9 cellular contexts compared by ENCODE assay signal in the genomic region with DNA sequence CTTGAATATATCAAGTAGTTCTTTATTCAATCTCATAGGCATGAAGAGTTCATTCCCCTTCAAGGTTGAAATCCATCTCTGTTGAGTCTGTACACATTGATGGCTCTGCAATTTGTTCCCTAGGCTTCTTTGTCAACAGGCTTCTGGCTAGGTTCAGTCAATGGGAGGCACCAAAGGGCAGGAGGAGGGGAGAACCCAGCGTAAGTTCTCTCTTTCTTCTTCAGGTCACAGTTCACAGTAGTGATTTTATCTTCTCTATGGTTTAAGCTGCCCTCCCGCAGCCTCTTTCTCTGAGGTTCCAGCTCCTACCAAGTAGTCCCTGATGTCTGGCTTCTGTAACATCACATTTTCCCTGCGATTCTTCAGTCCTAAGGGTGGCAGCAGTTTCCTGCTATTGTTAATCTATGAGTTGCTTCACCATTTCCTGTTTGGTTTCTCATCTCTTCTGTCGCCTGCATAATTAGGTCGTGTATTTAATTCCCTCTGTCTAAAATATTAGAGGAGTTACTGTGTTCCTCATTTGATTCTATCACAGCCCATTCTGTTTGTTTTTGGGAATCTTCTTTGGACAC.
DNase-seq lines count a peak whose midpoint lies in the region; TF ChIP-seq lines count a peak whose summit lies in the region.
"Had no signal": no experiment of that assay in that cellular context is flagged by ENCODE, and none has a peak within 500 bp of the region (broad histone marks: within the 10 kb centered on the region; RNA-seq: fewer than 3 reads in every experiment).

No MANE protein-coding gene starts in this region.

- H3K4me3 Mint-ChIP-seq in glutamatergic neuron (ENCODE audit: unreplicated experiment): no peak overlapping the region

- no peak overlapping the region for H3K27ac Mint-ChIP-seq in glutamatergic neuron (ENCODE audit: unreplicated experiment)

- no peak for TF ChIP-seq CTCF in epithelial cell of esophagus (IDR thresholded peaks at IDR 0.05; ENCODE audit: insufficient read depth, low read depth, low read length, missing control alignments)
- no peak for TF ChIP-seq CTCF in glutamatergic neuron (IDR thresholded peaks at IDR 0.05; ENCODE audit: partially characterized antibody, unreplicated experiment)

- H3K27me3 Mint-ChIP-seq in glutamatergic neuron (ENCODE audit: unreplicated experiment): peaks cover 2% of the 10 kb centered on the region

- no peaks in the 10 kb centered on the region for H3K9me3 Mint-ChIP-seq in glutamatergic neuron (ENCODE audit: unreplicated experiment)

- H3K36me3 Mint-ChIP-seq in glutamatergic neuron (ENCODE audit: unreplicated experiment): no peaks in the 10 kb centered on the region

- H3K4me3 ChIP-seq in epithelial cell of esophagus (ENCODE audit: low read length): no peak overlapping the region
- H3K4me3 ChIP-seq: tibial nerve had no signal

- DNase-seq in activated CD8-positive, alpha-beta memory T cell treated with anti-CD3 and anti-CD28 coated beads for 24 hours: peak; percentile 64
- no peak for DNase-seq in activated CD8-positive, alpha-beta memory T cell treated with anti-CD3 and anti-CD28 coated beads, Interleukin-2, amount 50 U/mL, for 48 hours
- peak; percentile 52 for DNase-seq in SKM-1 treated with dmso at 0.1 percent for 144 hours (lab: John Stamatoyannopoulos, UW; ENCODE audit: unreplicated experiment)
- DNase-seq in epithelial cell of esophagus (ENCODE audit: low read depth): peak; percentile 34
- peak; percentile 21 for DNase-seq in stimulated activated CD4-positive, alpha-beta T cell treated with anti-CD3 and anti-CD28 coated beads, Interleukin-1b, Interleukin-23, amount 100 ng/mL, for 48 hours
- DNase-seq in RKO (ENCODE audit: low spot score): no peak
- DNase-seq in glutamatergic neuron: no peak
- DNase-seq in NCI-H187 treated with DMSO at 0.1 percent for 48 hours (lab: John Stamatoyannopoulos, UW): no peak

- peaks cover 23% of the 10 kb centered on the region for H3K4me1 Mint-ChIP-seq in glutamatergic neuron (ENCODE audit: low read depth, unreplicated experiment)

Comparison
In these comparisons a context has a peak if more than half of its experiments do, and no peak if none do; other contexts are left out.
1. DNase-seq: peak in activated CD8-positive, alpha-beta memory T cell treated with anti-CD3 and anti-CD28 coated beads for 24 hours (single experiment), SKM-1 treated with dmso at 0.1 percent for 144 hours (single experiment), epithelial cell of esophagus (single experiment) and stimulated activated CD4-positive, alpha-beta T cell treated with anti-CD3 and anti-CD28 coated beads, Interleukin-1b, Interleukin-23, amount 100 ng/mL, for 48 hours (single experiment); none in activated CD8-positive, alpha-beta memory T cell treated with anti-CD3 and anti-CD28 coated beads, Interleukin-2, amount 50 U/mL, for 48 hours (single experiment), RKO (single experiment), glutamatergic neuron (single experiment) and NCI-H187 treated with DMSO at 0.1 percent for 48 hours (single experiment).